Comparison of ENCODE assay signal across 16 cellular contexts in the genomic region with DNA sequence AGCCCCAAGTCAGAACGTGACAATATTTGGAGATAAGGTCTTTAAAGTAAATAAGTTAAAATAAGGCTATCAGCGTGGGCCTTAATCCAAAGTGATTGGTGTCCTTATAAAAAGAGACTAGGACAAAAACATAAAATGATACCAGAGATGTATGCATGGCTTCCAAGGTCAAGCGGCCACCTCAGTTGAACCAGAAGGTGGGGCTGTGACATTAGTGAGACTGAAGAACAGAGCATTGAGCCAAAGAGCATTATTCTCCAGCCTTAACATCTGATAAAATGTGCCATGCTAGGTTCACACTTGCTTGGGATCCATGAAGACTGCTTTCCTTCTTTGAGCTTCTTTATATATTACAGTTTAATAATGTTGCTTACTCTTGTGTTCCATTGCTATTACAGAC.
A peak's percentile ranks its signal among the peaks of the same experiment; 100 is the strongest.
DNase-seq lines count a peak whose midpoint lies in the region; ATAC-seq and TF ChIP-seq lines count a peak whose summit lies in the region.
"Had no signal": no experiment of that assay in that cellular context is flagged by ENCODE, and none has a peak within 500 bp of the region (broad histone marks: within the 10 kb centered on the region; RNA-seq: fewer than 3 reads in every experiment).

No MANE protein-coding gene starts in this region.

- H3K9me3 Mint-ChIP-seq in naive thymus-derived CD8-positive, alpha-beta T cell = peaks cover 0 to 4% (median 0%) of the 10 kb centered on the region in 9 donors
- H3K9me3 Mint-ChIP-seq: activated T-helper 2 cell treated with anti-CD3 and anti-CD28 coated beads, Interferon-gamma antibody, Interleukin-2, Interleukin-4, amounts not matched to agents 10 μg/mL and 5 μg/mL and 100 μg/mL, durations not matched to agents 14 hours and 24 hours and 36 hours had no signal

- POLR2A ChIA-PET in naive thymus-derived CD8-positive, alpha-beta T cell (lab: Charles Lee) = no interaction called here

- H2AFZ ChIP-seq in MM.1S (ENCODE audit: low read length) = no peak overlapping the region

- H3K4me3 ChIP-seq in MM.1S (ENCODE audit: low read length) = no peak overlapping the region
- no peak overlapping the region for H3K4me3 ChIP-seq in astrocyte of the spinal cord (ENCODE audit: low read depth, low read length)
- H3K4me3 ChIP-seq: ascending aorta, BLaER1 had no signal

- no peak for ATAC-seq in GM18873 (IDR thresholded peaks at IDR 0.05; ENCODE audit: low FRiP score, unreplicated experiment)
- ATAC-seq in naive thymus-derived CD8-positive, alpha-beta T cell = no peak
- ATAC-seq: activated CD8-positive, alpha-beta T cell treated with anti-CD3 and anti-CD28 coated beads for 36 hours; left ventricle myocardium superior had no signal

- H3K79me2 ChIP-seq in MM.1S (ENCODE audit: low read length) = no peaks in the 10 kb centered on the region

- H3K27me3 ChIP-seq in MM.1S (replicated peaks; ENCODE audit: insufficient read depth, low read length) = no peaks in the 10 kb centered on the region
- H3K27me3 ChIP-seq: ascending aorta, BLaER1 had no signal

- H3K4me2 ChIP-seq in MM.1S (ENCODE audit: low read depth, low read length) = no peak overlapping the region
- H3K4me2 ChIP-seq: BLaER1 had no signal

- H4K20me1 ChIP-seq in MM.1S (ENCODE audit: insufficient read depth, low read length) = no peaks in the 10 kb centered on the region
- H4K20me1 ChIP-seq: BLaER1 had no signal

- H3K4me1 Mint-ChIP-seq in naive thymus-derived CD8-positive, alpha-beta T cell = no peaks in the 10 kb centered on the region

- no peaks in the 10 kb centered on the region for H3K9me2 ChIP-seq in MM.1S (replicated peaks; ENCODE audit: insufficient read depth, low read length)

- in situ Hi-C loops in astrocyte of the spinal cord (cut with HindIII; ENCODE audit: low sequenced_read_pairs) = no loop called here

- TF ChIP-seq CTCF in MM.1S (IDR thresholded peaks at IDR 0.05; ENCODE audit: low read length) = peak; percentile 16; the same call in 1 of the 2 replicates
- peak; percentile 16 for TF ChIP-seq CTCF in astrocyte of the spinal cord (IDR thresholded peaks at IDR 0.05; ENCODE audit: low read depth, low read length)

- no peak overlapping the region for H3K4me3 Mint-ChIP-seq in naive thymus-derived CD8-positive, alpha-beta T cell
- H3K4me3 Mint-ChIP-seq: activated CD8-positive, alpha-beta T cell treated with anti-CD3 and anti-CD28 coated beads for 36 hours had no signal

- peak; percentile 16 for DNase-seq in A172 (ENCODE audit: low spot score)
- peak; percentile 17 for DNase-seq in ELR (ENCODE audit: low read depth)
- DNase-seq in MM.1S = no peak
- DNase-seq in astrocyte of the spinal cord (ENCODE audit: low read depth, low spot score) = no peak
- no peak for DNase-seq in cortex of kidney (lab: John Stamatoyannopoulos, UW)
- no peak for DNase-seq in naive thymus-derived CD8-positive, alpha-beta T cell
- no peak for DNase-seq in NCI-H1105 treated with DMSO at 0.1 percent for 48 hours (lab: John Stamatoyannopoulos, UW)
- DNase-seq: activated CD8-positive, alpha-beta T cell treated with anti-CD3 and anti-CD28 coated beads for 36 hours; left ventricle myocardium superior; NCI-H1436 treated with DMSO at 0.1 percent for 48 hours; SHP77 treated with DMSO at 0.1 percent for 48 hours; stimulated activated CD4-positive, alpha-beta T cell treated with anti-CD3 and anti-CD28 coated beads, Interleukin-1b, Interleukin-23, amount 100 ng/mL, for 48 hours had no signal

- H3K36me3 Mint-ChIP-seq in naive thymus-derived CD8-positive, alpha-beta T cell = no peaks in the 10 kb centered on the region

- no peak overlapping the region for H3K9ac ChIP-seq in MM.1S (ENCODE audit: low read length)
- H3K9ac ChIP-seq: BLaER1 had no signal

- H3K9me3 ChIP-seq in MM.1S (replicated peaks; ENCODE audit: insufficient read depth, low read length) = no peaks in the 10 kb centered on the region
- H3K9me3 ChIP-seq: ascending aorta, BLaER1 had no signal

- no peak overlapping the region for H3K27ac ChIP-seq in MM.1S (ENCODE audit: low read length)
- H3K27ac ChIP-seq: ascending aorta, BLaER1 had no signal

- H3K36me3 ChIP-seq in MM.1S (replicated peaks; ENCODE audit: insufficient read depth, low read length) = no peaks in the 10 kb centered on the region
- H3K36me3 ChIP-seq: ascending aorta, BLaER1 had no signal

- no peaks in the 10 kb centered on the region for H3K27me3 Mint-ChIP-seq in naive thymus-derived CD8-positive, alpha-beta T cell
- H3K27me3 Mint-ChIP-seq: activated CD8-positive, alpha-beta T cell treated with anti-CD3 and anti-CD28 coated beads for 36 hours had no signal

- no peaks in the 10 kb centered on the region for H3F3A ChIP-seq in MM.1S (ENCODE audit: insufficient read depth, low read length)

- H3K4me1 ChIP-seq in MM.1S (ENCODE audit: low read length) = no peaks in the 10 kb centered on the region
- H3K4me1 ChIP-seq: ascending aorta, BLaER1 had no signal

- no peak overlapping the region for H3K27ac Mint-ChIP-seq in naive thymus-derived CD8-positive, alpha-beta T cell
- H3K27ac Mint-ChIP-seq: activated CD8-positive, alpha-beta T cell treated with anti-CD3 and anti-CD28 coated beads for 36 hours; activated T-helper 2 cell treated with anti-CD3 and anti-CD28 coated beads, Interferon-gamma antibody, Interleukin-2, Interleukin-4, amounts not matched to agents 10 μg/mL and 5 μg/mL and 100 μg/mL, durations not matched to agents 14 hours and 24 hours and 36 hours had no signal

Comparison
In these comparisons a context has a peak if more than half of its experiments do, and no peak if none do; other contexts are left out.
1. DNase-seq: peak in A172 (single experiment) and ELR (single experiment); none in MM.1S (single experiment), astrocyte of the spinal cord (single experiment), cortex of kidney (single experiment), naive thymus-derived CD8-positive, alpha-beta T cell (0 of 10) and NCI-H1105 treated with DMSO at 0.1 percent for 48 hours (single experiment).